ENCODE assay signal across 1 cellular context in the genomic region with DNA sequence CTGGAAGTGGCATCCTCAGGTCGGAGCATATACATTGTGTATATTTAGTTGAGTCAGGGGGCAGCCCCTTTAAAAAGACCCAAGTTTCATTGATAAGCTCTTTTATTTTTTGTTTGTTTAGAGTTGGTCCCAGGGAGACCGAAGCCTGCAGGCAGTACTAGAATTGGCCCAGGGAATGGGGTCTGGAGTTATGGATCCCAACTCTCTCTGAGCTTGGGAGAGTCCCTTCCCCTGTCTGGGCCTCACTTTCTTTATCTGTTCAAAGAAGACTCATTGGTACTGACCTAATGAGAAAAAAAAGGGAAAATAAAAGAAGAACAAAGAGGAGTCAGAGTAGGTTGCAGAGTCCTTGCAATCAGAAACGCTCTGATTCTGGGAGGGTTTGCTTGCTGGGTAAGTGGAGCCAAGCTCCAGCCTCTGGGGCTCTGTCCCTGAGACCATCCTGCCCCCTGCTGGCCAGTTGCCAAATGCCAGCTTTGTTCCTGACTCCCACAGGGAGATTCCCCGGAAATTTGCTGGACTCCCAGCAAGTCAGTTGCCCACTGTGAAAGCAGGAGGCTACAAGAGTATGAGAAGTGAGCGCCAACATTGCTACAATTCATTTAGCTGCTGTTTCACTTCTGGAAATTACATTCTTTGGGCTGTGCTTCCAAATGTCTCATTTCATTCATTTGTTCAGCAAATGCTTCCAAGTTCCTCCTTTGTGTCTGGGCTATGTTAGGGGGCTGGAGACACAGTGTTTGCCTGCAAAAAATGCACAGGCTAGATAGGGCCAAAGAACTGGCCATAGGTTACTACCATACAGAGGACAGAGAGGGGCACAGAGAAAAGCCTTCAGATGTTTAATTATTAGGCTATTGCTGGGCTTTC.
TF ChIP-seq lines count a peak whose summit lies in the region.

No MANE protein-coding gene starts in this region.

TF ChIP-seq in HEK293, 187 proteins besides CTCF, POLR2A, EP300 and RAD21 (continued from another document):
- TF ChIP-seq ZNF660 (tag by site-specific recombination; IDR thresholded peaks at IDR 0.05) (0 out of 2 replicates have a peak, but pooled peaks have one; percentile 40), ZNF2 (tag by site-specific recombination; IDR thresholded peaks at IDR 0.05) (0 out of 2 replicates have a peak, but pooled peaks have one; percentile 25), ZNF654 (tag by site-specific recombination; IDR thresholded peaks at IDR 0.05; ENCODE audit: low read depth) (peak; percentile 79), ZNF621 (tag by site-specific recombination; IDR thresholded peaks at IDR 0.05) (no peak), ZNF530 (tag by site-specific recombination; IDR thresholded peaks at IDR 0.05; ENCODE audit: low read depth) (no peak), ZNF677 (tag by site-specific recombination; IDR thresholded peaks at IDR 0.05) (no peak), ZNF10 (tag by site-specific recombination; IDR thresholded peaks at IDR 0.05) (no peak), ZIC2 (tag by site-specific recombination; IDR thresholded peaks at IDR 0.05) (peak; percentile 25; the same call in 1 of the 2 replicates)
